20 cellular contexts compared by ENCODE assay signal in genomic region chr14:72741836-72742681, GRCh38.
A peak's percentile ranks its signal among the peaks of the same experiment; 100 is the strongest.
DNase-seq lines count a peak whose midpoint lies in the region; ATAC-seq and TF ChIP-seq lines count a peak whose summit lies in the region.
"Had no signal": no experiment of that assay in that cellular context is flagged by ENCODE, and none has a peak within 500 bp of the region (broad histone marks: within the 10 kb centered on the region; RNA-seq: fewer than 3 reads in every experiment).

No MANE protein-coding gene starts in this region.

- 68 to 74% methylated on average over 26 to 32 of the region's 33 CpGs for WGBS in testis, 2 donors

- no peaks in the 10 kb centered on the region for H3K36me3 ChIP-seq in testis (ENCODE audit: low read depth, missing control alignments)
- H3K36me3 ChIP-seq: ovary, SJSA1 had no signal

- H3K4me1 ChIP-seq in testis = peaks cover 20% of the 10 kb centered on the region

- H3K27me3 ChIP-seq in layer of hippocampus (ENCODE audit: control insufficient read depth, insufficient read depth, low read length) (no peaks in the 10 kb centered on the region), testis (no peaks in the 10 kb centered on the region)
- H3K27me3 ChIP-seq: ovary, SJSA1 had no signal

- no peak for ATAC-seq in GM18907 (IDR thresholded peaks at IDR 0.05; ENCODE audit: unreplicated experiment)
- ATAC-seq in HG03354 (IDR thresholded peaks at IDR 0.05; ENCODE audit: poor library complexity, severe bottlenecking, unreplicated experiment) = no peak

- no peaks in the 10 kb centered on the region for H3K9me3 ChIP-seq in testis
- H3K9me3 ChIP-seq: ovary, SJSA1 had no signal

- no peak overlapping the region for H3K4me3 ChIP-seq in testis
- H3K4me3 ChIP-seq: ovary, SJSA1, skin epidermis had no signal

- H3K27ac ChIP-seq in layer of hippocampus (ENCODE audit: low read depth, low read length) (peak overlapping the region; percentile 66), testis (no peak overlapping the region)
- H3K27ac ChIP-seq: C4-2B, SJSA1, skin epidermis had no signal

- TF ChIP-seq CTCF in testis (IDR thresholded peaks at IDR 0.05) = no peak

- intact Hi-C loops in testis (cut with DNase I; ENCODE audit: low total_unique reads) = no loop called here

- TF ChIP-seq POLR2A in testis (IDR thresholded peaks at IDR 0.05) = no peak

- DNase-seq in NCI-H82 (lab: John Stamatoyannopoulos, UW) (peak; percentile 62), NCI-H82 treated with DMSO at 0.1 percent for 48 hours (lab: John Stamatoyannopoulos, UW; ENCODE audit: unreplicated experiment) (no peak), amniotic epithelial cell (ENCODE audit: low read depth) (peak; percentile 65), testis (peak; percentile 28), NCI-H1105 treated with DMSO at 0.1 percent for 48 hours (lab: John Stamatoyannopoulos, UW) (no peak)
- DNase-seq: 8988T; activated naive CD4-positive, alpha-beta T cell treated with anti-CD3 and anti-CD28 coated beads, Interleukin-2, amount 50 U/mL, for 16 hours; DND-41; H9; immature natural killer cell; NCI-H1092; NCI-H2227 treated with DMSO at 0.1 percent for 48 hours; ovary; stimulated activated naive CD4-positive, alpha-beta T cell treated with Interleukin-2 at 50 U/mL for 16 hours had no signal

Comparison
In these comparisons a context has a peak if more than half of its experiments do, and no peak if none do; other contexts are left out.
1. DNase-seq: peak in NCI-H82 (single experiment), amniotic epithelial cell (single experiment) and testis (single experiment); none in NCI-H82 treated with DMSO at 0.1 percent for 48 hours (single experiment) and NCI-H1105 treated with DMSO at 0.1 percent for 48 hours (single experiment).